ENCODE assay signal across 8 cellular contexts in genomic region chr3:194685723-194686413, GRCh38. TPM values are rescaled to one million over a fixed set of nuclear protein-coding genes. Genes with fewer than 3 reads are reported as not detected.
DNase-seq lines count a peak whose midpoint lies in the region; ATAC-seq, FAIRE-seq and TF ChIP-seq lines count a peak whose summit lies in the region.

TSS of gene FAM43A (plus strand) at chr3:194685883. CDS start at chr3:194686827, 944 bp downstream.

- H3K9me2 ChIP-seq in OCI-LY7 (ENCODE audit: insufficient read depth, low read length): no peaks in the 10 kb centered on the region

- H3K27me3 ChIP-seq in mononuclear cell (ENCODE audit: insufficient read depth, low read length): no peaks in the 10 kb centered on the region

- CTCF ChIA-PET in OCI-LY7 (lab: Charles Lee; ENCODE audit: unreplicated experiment): interaction anchor here (1.0 kb wide), 1 partner anchor 26 kb away, joined by 3 read pairs; no protein-coding TSS in a partner anchor

- peak within 1 kb of the TSS; percentile 53; the same call in 1 of the 2 replicates for H2AFZ ChIP-seq in OCI-LY7 (ENCODE audit: low read length)

- H3K36me3 ChIP-seq in OCI-LY7 (ENCODE audit: insufficient read depth, low read length): no peaks in the 10 kb centered on the region

- TF ChIP-seq CTCF in AG09309 (IDR thresholded peaks at IDR 0.05; ENCODE audit: control insufficient read depth, insufficient read depth, low read depth, low read length, missing control alignments) (peak; percentile 26), OCI-LY7 (conservative IDR thresholded peaks at IDR 0.05; ENCODE audit: low read length) (peak; percentile 41; the same call in 1 of the 2 replicates)

- ATAC-seq in GM19023 (IDR thresholded peaks at IDR 0.05; ENCODE audit: unreplicated experiment): peak; percentile 47

- peaks cover 7% of the 10 kb centered on the region; the same call in 1 of the 2 replicates for H3K79me2 ChIP-seq in OCI-LY7 (ENCODE audit: insufficient read depth, low read depth, low read length)

- H3K4me1 ChIP-seq in OCI-LY7 (ENCODE audit: insufficient read depth, low read length, poor library complexity, severe bottlenecking): peaks cover 64% of the 10 kb centered on the region
- peaks cover 71% of the 10 kb centered on the region for H3K4me1 ChIP-seq in mononuclear cell (ENCODE audit: insufficient read depth, low read length)

- POLR2A ChIA-PET in OCI-LY7 (lab: Charles Lee): interaction anchor here (0.6 to 1.5 kb wide), 6 partner anchors 14 to 576 kb away, joined by 3 to 6 read pairs (median 3); partner anchors contain the start of gene LSG1

- FAIRE-seq in HTR-8/SVneo (lab: Jason Lieb, UNC): peak; percentile 80

- H3K27ac ChIP-seq in OCI-LY7 (ENCODE audit: low read depth, low read length, poor library complexity, severe bottlenecking) (no peak within 1 kb of the TSS), epithelial cell of prostate (no peak within 1 kb of the TSS)

- no TSS peak for BruUV-seq in OCI-LY7 (replicated peaks; lab: Mats Ljungman, UMichigan)

- H3K9me3 ChIP-seq in OCI-LY7 (ENCODE audit: low read length): no peaks in the 10 kb centered on the region
- no peaks in the 10 kb centered on the region for H3K9me3 ChIP-seq in mononuclear cell (ENCODE audit: low read depth, low read length)

- H4K20me1 ChIP-seq in OCI-LY7 (ENCODE audit: insufficient read depth, low read length): no peaks in the 10 kb centered on the region

- intact Hi-C loops in OCI-LY7 (cut with micrococcal nuclease; ENCODE audit: unreplicated experiment): loop anchor here (2.0 to 10.0 kb wide), 5 partner anchors 189 to 1221 kb away; partner anchors contain the start of genes ACAP2 and TNK2

- DNase-seq in AG09309 (ENCODE audit: low read depth) (peak; percentile 86), HTR-8/SVneo (ENCODE audit: insufficient read length, low spot score) (peak; percentile 90), OCI-LY7 (ENCODE audit: low spot score) (peak; percentile 90), activated T-cell treated with anti-CD3 and anti-CD28 coated beads for 48 hours (ENCODE audit: low read depth) (peak; percentile 77), epithelial cell of prostate (ENCODE audit: low read depth, low spot score) (peak; percentile 53)
- peak; percentile 55 to 66 for DNase-seq in stimulated activated CD8-positive, alpha-beta memory T cell treated with anti-CD3 and anti-CD28 coated beads, Interleukin-2, amount 100 ng/mL, for 1 hour (ENCODE audit: low read depth in 2 of 2)

- H3K4me2 ChIP-seq in OCI-LY7 (ENCODE audit: low read length): peak within 1 kb of the TSS; percentile 77

- H3K4me3 ChIP-seq in AG09309 (ENCODE audit: control insufficient read depth, low read depth, low read length) (peak within 1 kb of the TSS; percentile 85), OCI-LY7 (ENCODE audit: low read depth, low read length, poor library complexity, severe bottlenecking) (peak within 1 kb of the TSS; percentile 77), mononuclear cell (ENCODE audit: low read length) (peak within 1 kb of the TSS; percentile 75)

RNA-seq across cellular contexts. Expression of gene FAM43A, which starts in this region (rescaled TPM):
- total RNA-seq in OCI-LY7 (2014; rRNA removed; shearing (Covaris generic)): 17.2 and 21.6 TPM in 2 replicates
- total RNA-seq in OCI-LY7 (2022) (7.5 and 8.2 TPM in 2 replicates), mononuclear cell (6.2 TPM)
